In genomic region chr12:117225179-117225578, GRCh38 we compare ENCODE assay signal across 3 cellular contexts.
TF ChIP-seq lines count a peak whose summit lies in the region.

No MANE protein-coding gene starts in this region.

TF ChIP-seq in HepG2, 621 proteins besides CTCF, POLR2A, EP300 and RAD21:
- peak; percentile 71 for TF ChIP-seq MAFF (IDR thresholded peaks at IDR 0.05; ENCODE audit: low read depth, low read length)
- no peak for TF ChIP-seq ZNF530 (CRISPR knock-in tag; IDR thresholded peaks at IDR 0.05; ENCODE audit: low read depth)
- peak; percentile 80 to 86 for TF ChIP-seq MAFK (conservative IDR thresholded peaks at IDR 0.05 in 1 of 2, IDR thresholded peaks at IDR 0.05 in 1 of 2; ENCODE audit: low read length in 2 of 2)
- 0 out of 2 replicates have a peak, but pooled peaks have one; percentile 4 for TF ChIP-seq CEBPB (IDR thresholded peaks at IDR 0.05; ENCODE audit: borderline replicate concordance, low read depth, low read length)
TF ChIP-seq in HepG2: peak in this region for 3.

TF ChIP-seq in K562, 482 proteins besides CTCF, POLR2A, EP300 and RAD21:
- TF ChIP-seq MAFK (IDR thresholded peaks at IDR 0.05; ENCODE audit: low read length) = 0 out of 2 replicates have a peak, but pooled peaks have one; percentile 10
- TF ChIP-seq GABPB1 (CRISPR knock-in tag; IDR thresholded peaks at IDR 0.05) = no peak
- TF ChIP-seq MAFF (IDR thresholded peaks at IDR 0.05; ENCODE audit: low read length) = 0 out of 2 replicates have a peak, but pooled peaks have one; percentile 23

TF ChIP-seq in GM12891, 5 proteins besides CTCF, POLR2A, EP300 and RAD21:
- no peak for TF ChIP-seq POLR2AphosphoS5 (IDR thresholded peaks at IDR 0.05; ENCODE audit: low read depth, low read length)
- no peak for TF ChIP-seq TAF1 (IDR thresholded peaks at IDR 0.05; ENCODE audit: low read depth, low read length)
- no peak for TF ChIP-seq POU2F2 (IDR thresholded peaks at IDR 0.05; ENCODE audit: low read depth, low read length)
- TF ChIP-seq PAX5 (IDR thresholded peaks at IDR 0.05; ENCODE audit: insufficient read depth, low read length, severe bottlenecking) = no peak
- TF ChIP-seq SPI1 (IDR thresholded peaks at IDR 0.05; ENCODE audit: low read depth, low read length) = no peak
